Comparison of ENCODE assay signal across 8 cellular contexts in the genomic region with DNA sequence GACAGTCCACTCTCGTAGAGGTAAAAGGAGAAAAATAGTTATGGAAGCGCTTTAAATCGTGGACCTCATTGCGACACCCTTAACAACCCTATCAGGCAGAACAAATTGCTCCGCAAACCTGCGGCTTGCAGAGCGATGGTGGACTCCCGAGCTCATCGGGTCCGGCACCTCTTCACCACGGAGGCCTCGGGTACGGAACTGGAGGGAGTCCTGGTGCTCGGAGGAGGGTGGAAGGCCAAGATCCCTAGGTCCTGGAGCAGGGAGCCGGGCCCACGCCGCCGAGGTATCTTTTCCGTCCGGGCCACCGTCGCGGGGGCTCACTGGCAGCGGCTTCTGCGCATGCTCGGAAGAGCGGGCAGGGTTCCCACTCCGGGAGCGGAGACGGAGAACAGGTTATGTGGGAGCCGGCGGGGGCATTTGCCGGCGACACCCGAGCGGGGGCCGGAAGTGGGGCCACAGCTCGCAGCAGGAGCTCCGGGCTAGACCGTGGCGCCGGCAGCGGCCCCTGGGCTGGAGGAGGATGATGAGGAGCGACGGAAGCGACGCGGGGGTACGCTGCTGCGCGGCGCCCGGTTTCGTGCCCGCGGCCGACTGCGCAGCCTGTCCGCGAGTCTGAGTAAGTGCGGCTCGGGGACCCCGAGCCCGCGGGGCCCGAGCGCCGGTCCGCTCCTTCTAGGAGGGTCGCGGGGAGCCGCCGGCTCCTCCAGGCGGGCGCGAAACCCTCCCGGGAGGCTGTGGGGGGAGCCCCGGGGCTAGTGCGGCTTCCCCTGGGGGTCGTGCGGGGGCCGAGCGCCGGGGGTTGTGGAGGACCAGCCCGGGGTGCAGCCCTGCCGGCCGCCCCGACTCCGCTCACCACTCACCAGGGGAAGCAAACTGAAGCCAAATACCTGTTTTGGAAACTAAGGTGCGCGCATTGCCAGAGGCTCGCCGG. TPM values are rescaled to one million over a fixed set of nuclear protein-coding genes. Genes with fewer than 3 reads are reported as not detected.
DNase-seq lines count a peak whose midpoint lies in the region; ATAC-seq and TF ChIP-seq lines count a peak whose summit lies in the region.

A gene (plus strand): TSS at position 349 of the 931 bp plus-strand sequence. CDS start 10,827 bp downstream, outside the sequence.

- intact Hi-C loops in heart left ventricle (cut with DNase I): no loop called here
- intact Hi-C loops in transverse colon (cut with DNase I; ENCODE audit: low total_unique reads): no loop called here

- TF ChIP-seq EP300 in transverse colon (IDR thresholded peaks at IDR 0.05; ENCODE audit: low read depth): no peak

- peak; percentile 96 for DNase-seq in NCI-H128 (lab: John Stamatoyannopoulos, UW; ENCODE audit: unreplicated experiment)
- DNase-seq in SW 1271 (lab: John Stamatoyannopoulos, UW): peak; percentile 18 to 62
- DNase-seq in adipocyte (ENCODE audit: low read depth): peak; percentile 93
- DNase-seq in heart left ventricle: peak; percentile 92 to 96 (median 92)
- peak; percentile 81 for DNase-seq in pons (ENCODE audit: low spot score)
- peak; percentile 92 for DNase-seq in transverse colon

- peak in 1 of 2 donors; percentile 76 for TF ChIP-seq POLR2A in heart left ventricle (IDR thresholded peaks at IDR 0.05)
- peak; percentile 74 for TF ChIP-seq POLR2A in transverse colon (IDR thresholded peaks at IDR 0.05)

- H3K36me3 ChIP-seq in adipocyte (ENCODE audit: control insufficient read depth, insufficient read depth, low read length, severe bottlenecking) (no peaks in the 10 kb centered on the region), heart left ventricle (no peaks in the 10 kb centered on the region), transverse colon (no peaks in the 10 kb centered on the region)

- ATAC-seq in HG02759 (IDR thresholded peaks at IDR 0.05; ENCODE audit: unreplicated experiment) (peak; percentile 82), heart left ventricle (peak; percentile 76 to 92 (median 90))

- peak within 1 kb of the TSS; percentile 76 to 94 (median 90) for H3K27ac ChIP-seq in heart left ventricle
- H3K27ac ChIP-seq in transverse colon: peak within 1 kb of the TSS; percentile 86 to 92 (median 88)

- H3K4me1 ChIP-seq in adipocyte (ENCODE audit: control insufficient read depth, insufficient read depth, low read length): peaks cover 44% of the 10 kb centered on the region
- peaks cover 6 to 64% (median 41%) of the 10 kb centered on the region in 12 donors for H3K4me1 ChIP-seq in heart left ventricle
- H3K4me1 ChIP-seq in transverse colon: peaks cover 11 to 58% (median 28%) of the 10 kb centered on the region in 4 donors

- 0 to 1% (median 0%) methylated on average over 37 to 93 of the region's 93 CpGs for WGBS in heart left ventricle, 4 donors
- 1% methylated on average over 58 of the region's 93 CpGs; no CpG with 5 or more reads in 1 of the 2 donors for WGBS in transverse colon (ENCODE audit: low coverage in 1 of 2), 2 donors

- TF ChIP-seq CTCF in GM12875 (IDR thresholded peaks at IDR 0.05; ENCODE audit: borderline replicate concordance, insufficient read depth, low read depth, low read length): no peak
- TF ChIP-seq CTCF in heart left ventricle (IDR thresholded peaks at IDR 0.05): peak in 3 of 12 donors; percentile 6 to 27 (median 24)
- peak in 1 of 5 experiments; percentile 25 for TF ChIP-seq CTCF in transverse colon (IDR thresholded peaks at IDR 0.05)

- no peaks in the 10 kb centered on the region for H3K27me3 ChIP-seq in adipocyte (replicated peaks; ENCODE audit: control insufficient read depth, insufficient read depth, low read length)
- H3K27me3 ChIP-seq in heart left ventricle: no peaks in the 10 kb centered on the region
- H3K27me3 ChIP-seq in transverse colon: no peaks in the 10 kb centered on the region

- in situ Hi-C loops in transverse colon (cut with MboI; ENCODE audit: low pct_ligation_motif_present in 1 of 4, low pct_unique_long_range_greater_than_20kb in 1 of 4, low sequenced_read_pairs in 3 of 4): no loop called here

- H3K9me3 ChIP-seq in adipocyte (ENCODE audit: control insufficient read depth, low read length) (no peaks in the 10 kb centered on the region), heart left ventricle (no peaks in the 10 kb centered on the region), transverse colon (no peaks in the 10 kb centered on the region)

- H3K9ac ChIP-seq in adipocyte (ENCODE audit: low read length): peak within 1 kb of the TSS; percentile 100

- H3K4me3 ChIP-seq in GM12875 (ENCODE audit: low read depth, low read length): peak within 1 kb of the TSS; percentile 96
- H3K4me3 ChIP-seq in adipocyte (ENCODE audit: low read length): peak within 1 kb of the TSS; percentile 99
- H3K4me3 ChIP-seq in heart left ventricle: peak within 1 kb of the TSS; percentile 72 to 100 (median 94)
- H3K4me3 ChIP-seq in transverse colon: peak within 1 kb of the TSS; percentile 68 to 98 (median 86)

RNA-seq across cellular contexts. Expression of the gene that starts here (rescaled TPM):
- total RNA-seq in heart left ventricle: 1 to 10 TPM; 4.4 to 6.6 (median 4.9) TPM
- polyA plus RNA-seq in heart left ventricle: 1 to 10 TPM; 2.4 to 5.9 TPM
- 10 to 100 TPM in 2 of 4 donors, 1 to 10 TPM in 2; 3.4 to 16.2 (median 8.7) TPM for total RNA-seq in transverse colon

Comparison
In these comparisons a context has a peak if more than half of its experiments do, and no peak if none do; other contexts are left out.
1. Peak in every context shown above with its lines: DNase-seq, ATAC-seq, H3K4me3 ChIP-seq and H3K27ac ChIP-seq.
2. DNase-seq: peak in every context shown above with its lines; median percentile 96 in NCI-H128; 93 in adipocyte; 92 in heart left ventricle; 92 in transverse colon; 81 in pons; 40 in SW 1271.